Comparison of ENCODE assay signal across 2 cellular contexts in genomic region chr7:105654095-105654686, GRCh38.
TF ChIP-seq lines count a peak whose summit lies in the region.

No MANE protein-coding gene starts in this region.

TF ChIP-seq in IMR-90, 13 proteins besides CTCF, POLR2A, EP300 and RAD21:
- no peak for TF ChIP-seq MAZ (IDR thresholded peaks at IDR 0.05; ENCODE audit: borderline replicate concordance, low read depth, low read length)
- TF ChIP-seq RCOR1 (IDR thresholded peaks at IDR 0.05; ENCODE audit: insufficient replicate concordance, low read length), result no peak
- TF ChIP-seq CEBPB (IDR thresholded peaks at IDR 0.05; ENCODE audit: low read depth, low read length), result peak; percentile 44; the same call in 1 of the 2 replicates

TF ChIP-seq in GM12878, 131 proteins besides CTCF, POLR2A, EP300 and RAD21:
- TF ChIP-seq GABPA (IDR thresholded peaks at IDR 0.05; ENCODE audit: low read depth) (no peak), E2F8 (IDR thresholded peaks at IDR 0.05; ENCODE audit: low read depth, partially characterized antibody) (no peak), ZNF687 (IDR thresholded peaks at IDR 0.05) (no peak), SUZ12 (IDR thresholded peaks at IDR 0.05; ENCODE audit: unreplicated experiment) (no peak), CREB1 (IDR thresholded peaks at IDR 0.05; ENCODE audit: low read depth) (no peak), BCL3 (IDR thresholded peaks at IDR 0.05; ENCODE audit: borderline replicate concordance, insufficient read depth, low read depth, low read length, poor library complexity, severe bottlenecking) (peak; percentile 39), E2F4 (IDR thresholded peaks at IDR 0.05; ENCODE audit: low read depth, low read length) (no peak)
